Comparison of ENCODE assay signal across 17 cellular contexts in the genomic region with DNA sequence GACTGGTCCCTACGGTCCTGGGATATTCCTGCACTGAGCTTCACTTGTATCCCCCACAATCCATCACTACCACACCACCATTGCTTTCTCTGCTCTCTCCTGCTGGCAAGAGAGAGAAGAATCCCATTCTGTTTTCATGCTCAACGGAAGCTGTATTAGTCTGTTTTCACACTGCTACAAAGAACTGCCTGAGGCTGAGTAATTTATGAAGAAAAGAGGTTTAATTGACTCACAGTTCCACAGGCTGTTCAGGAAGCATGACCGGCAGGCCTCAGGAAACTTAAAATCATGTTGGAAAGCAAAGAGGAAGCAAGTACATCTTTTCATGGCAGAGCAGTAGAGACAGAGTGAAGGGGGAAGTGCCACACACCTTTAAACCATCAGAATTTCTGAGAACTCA.
DNase-seq lines count a peak whose midpoint lies in the region; ATAC-seq and TF ChIP-seq lines count a peak whose summit lies in the region.
"Had no signal": no experiment of that assay in that cellular context is flagged by ENCODE, and none has a peak within 500 bp of the region (broad histone marks: within the 10 kb centered on the region; RNA-seq: fewer than 3 reads in every experiment).

No MANE protein-coding gene starts in this region.

- H3K36me3 ChIP-seq in A673 (ENCODE audit: insufficient read depth, low read length, poor library complexity, severe bottlenecking) (no peaks in the 10 kb centered on the region), neural progenitor cell (no peaks in the 10 kb centered on the region)
- H3K36me3 ChIP-seq: BLaER1 treated with 17β-estradiol and CSF1 and Interleukin-3, amounts not matched to agents 10 nM and 100 nM had no signal

- no peak for ATAC-seq in activated CD8-positive, alpha-beta T cell treated with anti-CD3 and anti-CD28 coated beads for 36 hours

- H3K27me3 Mint-ChIP-seq in neural progenitor cell (ENCODE audit: insufficient read depth, low read depth): peaks cover 3% of the 10 kb centered on the region
- H3K27me3 Mint-ChIP-seq in activated CD8-positive, alpha-beta T cell treated with anti-CD3 and anti-CD28 coated beads for 36 hours: peaks cover 14% of the 10 kb centered on the region

- no peak overlapping the region for H3K9ac ChIP-seq in neural progenitor cell
- H3K9ac ChIP-seq: BLaER1 treated with 17β-estradiol and CSF1 and Interleukin-3, amounts not matched to agents 10 nM and 100 nM had no signal

- no peaks in the 10 kb centered on the region for H3K79me2 ChIP-seq in neural progenitor cell (ENCODE audit: low read depth)

- intact Hi-C loops in A673 (cut with micrococcal nuclease; ENCODE audit: unreplicated experiment): no loop called here
- intact Hi-C loops in activated CD8-positive, alpha-beta T cell treated with anti-CD3 and anti-CD28 coated beads for 36 hours (cut with micrococcal nuclease): no loop called here

- no peaks in the 10 kb centered on the region for H4K20me1 ChIP-seq in neural progenitor cell (ENCODE audit: low read depth)
- H4K20me1 ChIP-seq: BLaER1 treated with 17β-estradiol and CSF1 and Interleukin-3, amounts not matched to agents 10 nM and 100 nM had no signal

- CTCF ChIA-PET in A673 (lab: Charles Lee): no interaction called here
- CTCF ChIA-PET in activated CD8-positive, alpha-beta T cell treated with anti-CD3 and anti-CD28 coated beads for 36 hours (lab: Charles Lee): no interaction called here

- peaks cover 6% of the 10 kb centered on the region for H3K4me1 Mint-ChIP-seq in neural progenitor cell
- no peaks in the 10 kb centered on the region for H3K4me1 Mint-ChIP-seq in activated CD8-positive, alpha-beta T cell treated with anti-CD3 and anti-CD28 coated beads for 36 hours (ENCODE audit: low read depth)

- TF ChIP-seq CTCF in A673 (conservative IDR thresholded peaks at IDR 0.05; ENCODE audit: low read depth, low read length) (no peak), neural progenitor cell (IDR thresholded peaks at IDR 0.05) (no peak)
- no peak for TF ChIP-seq CTCF in activated CD8-positive, alpha-beta T cell treated with anti-CD3 and anti-CD28 coated beads for 36 hours (IDR thresholded peaks at IDR 0.05)

- H3K9me3 ChIP-seq in A673 (ENCODE audit: low read depth, low read length, poor library complexity, severe bottlenecking) (no peaks in the 10 kb centered on the region), neural progenitor cell (ENCODE audit: low read depth) (no peaks in the 10 kb centered on the region)
- H3K9me3 ChIP-seq: BLaER1 treated with 17β-estradiol and CSF1 and Interleukin-3, amounts not matched to agents 10 nM and 100 nM had no signal

- H3K27ac Mint-ChIP-seq in neural progenitor cell: no peak overlapping the region
- no peak overlapping the region for H3K27ac Mint-ChIP-seq in activated CD8-positive, alpha-beta T cell treated with anti-CD3 and anti-CD28 coated beads for 36 hours
- H3K27ac Mint-ChIP-seq: CD4-positive, alpha-beta T cell; H9 had no signal

- no TSS peak for BruUV-seq in A673 (replicated peaks; lab: Mats Ljungman, UMichigan)

- peak overlapping the region; percentile 79 for H2AFZ ChIP-seq in neural progenitor cell (replicated peaks)

- no peak overlapping the region for H3K4me3 Mint-ChIP-seq in neural progenitor cell
- no peak overlapping the region for H3K4me3 Mint-ChIP-seq in activated CD8-positive, alpha-beta T cell treated with anti-CD3 and anti-CD28 coated beads for 36 hours
- H3K4me3 Mint-ChIP-seq: CD4-positive, alpha-beta T cell; H9 had no signal

- H3K4me3 ChIP-seq in A673 (ENCODE audit: low read depth, low read length, poor library complexity, severe bottlenecking) (no peak overlapping the region), neural progenitor cell (no peak overlapping the region)
- H3K4me3 ChIP-seq: BLaER1 treated with 17β-estradiol and CSF1 and Interleukin-3, amounts not matched to agents 10 nM and 100 nM had no signal

- no peak overlapping the region for H3K4me2 ChIP-seq in neural progenitor cell
- H3K4me2 ChIP-seq: BLaER1 treated with 17β-estradiol and CSF1 and Interleukin-3, amounts not matched to agents 10 nM and 100 nM had no signal

- H3K27me3 ChIP-seq in A673 (replicated peaks; ENCODE audit: insufficient read depth, low read depth, low read length, poor library complexity): no peaks in the 10 kb centered on the region
- H3K27me3 ChIP-seq in neural progenitor cell: no peaks in the 10 kb centered on the region
- H3K27me3 ChIP-seq: BLaER1 treated with 17β-estradiol and CSF1 and Interleukin-3, amounts not matched to agents 10 nM and 100 nM had no signal

- peak; percentile 62 for DNase-seq in A673 (ENCODE audit: low spot score)
- peak; percentile 40 for DNase-seq in RPMI7951 (ENCODE audit: low read depth)
- DNase-seq in foreskin melanocyte: peak; percentile 78
- no peak for DNase-seq in neural progenitor cell (ENCODE audit: low spot score)
- no peak for DNase-seq in SIG-M5 (lab: John Stamatoyannopoulos, UW)
- DNase-seq in CD1c-positive myeloid dendritic cell (ENCODE audit: extremely low spot score): no peak
- DNase-seq in islet precursor cell: no peak
- DNase-seq in activated CD8-positive, alpha-beta T cell treated with anti-CD3 and anti-CD28 coated beads for 36 hours: no peak
- DNase-seq: 8988T; ACHN; CD4-positive, alpha-beta T cell; DMS153; DND-41; GF-D8; GOT3; H9 had no signal

- H3K36me3 Mint-ChIP-seq in neural progenitor cell: no peaks in the 10 kb centered on the region
- H3K36me3 Mint-ChIP-seq in activated CD8-positive, alpha-beta T cell treated with anti-CD3 and anti-CD28 coated beads for 36 hours (ENCODE audit: low read depth): no peaks in the 10 kb centered on the region

- H3K27ac ChIP-seq in A673 (ENCODE audit: low read depth, low read length, poor library complexity, severe bottlenecking): no peak overlapping the region
- H3K27ac ChIP-seq in neural progenitor cell: peak overlapping the region; percentile 76
- H3K27ac ChIP-seq: BLaER1 treated with 17β-estradiol and CSF1 and Interleukin-3, amounts not matched to agents 10 nM and 100 nM had no signal

- H3F3A ChIP-seq in neural progenitor cell (ENCODE audit: low read depth): no peaks in the 10 kb centered on the region

- no peaks in the 10 kb centered on the region for H3K4me1 ChIP-seq in A673 (ENCODE audit: insufficient read depth, low read length, poor library complexity, severe bottlenecking)
- no peaks in the 10 kb centered on the region for H3K4me1 ChIP-seq in neural progenitor cell

- POLR2A ChIA-PET in A673 (lab: Charles Lee; ENCODE audit: low non-redundant PET): no interaction called here
- POLR2A ChIA-PET in activated CD8-positive, alpha-beta T cell treated with anti-CD3 and anti-CD28 coated beads for 36 hours (lab: Charles Lee): no interaction called here

- H3K9me3 Mint-ChIP-seq in neural progenitor cell: no peaks in the 10 kb centered on the region
- H3K9me3 Mint-ChIP-seq in activated CD8-positive, alpha-beta T cell treated with anti-CD3 and anti-CD28 coated beads for 36 hours: no peaks in the 10 kb centered on the region
- H3K9me3 Mint-ChIP-seq: CD4-positive, alpha-beta T cell; H9 had no signal

Comparison
In these comparisons a context has a peak if more than half of its experiments do, and no peak if none do; other contexts are left out.
1. DNase-seq: peak in A673 (single experiment), RPMI7951 (single experiment) and foreskin melanocyte (single experiment); none in neural progenitor cell (single experiment), SIG-M5 (single experiment), CD1c-positive myeloid dendritic cell (single experiment), islet precursor cell (single experiment) and activated CD8-positive, alpha-beta T cell treated with anti-CD3 and anti-CD28 coated beads for 36 hours (single experiment).